In genomic region chr4:185839770-185840169, GRCh38 we compare ENCODE assay signal across 10 cellular contexts. TPM values are rescaled to one million over a fixed set of nuclear protein-coding genes. Genes with fewer than 3 reads are reported as not detected.
DNase-seq lines count a peak whose midpoint lies in the region; ATAC-seq and TF ChIP-seq lines count a peak whose summit lies in the region.
"Had no signal": no experiment of that assay in that cellular context is flagged by ENCODE, and none has a peak within 500 bp of the region (broad histone marks: within the 10 kb centered on the region; RNA-seq: fewer than 3 reads in every experiment).

No MANE protein-coding gene starts in this region.

- H3K9me3 ChIP-seq in AG04450 (ENCODE audit: control insufficient read depth, insufficient read depth, low read length) (peaks cover 4% of the 10 kb centered on the region; the same call in 1 of the 2 replicates), adipocyte (ENCODE audit: control insufficient read depth, low read length) (no peaks in the 10 kb centered on the region), left ventricle myocardium inferior (replicated peaks) (no peaks in the 10 kb centered on the region), prostate gland (no peaks in the 10 kb centered on the region)

- no peak overlapping the region for H3K4me3 ChIP-seq in AG04450 (ENCODE audit: low read depth, low read length)
- H3K4me3 ChIP-seq in adipocyte (ENCODE audit: low read length), result peak overlapping the region; percentile 59
- H3K4me3 ChIP-seq in left ventricle myocardium inferior, result no peak overlapping the region
- no peak overlapping the region for H3K4me3 ChIP-seq in prostate gland

- intact Hi-C loops in left ventricle myocardium inferior (cut with micrococcal nuclease) (no loop called here), prostate gland (cut with DNase I) (no loop called here)

- WGBS in prostate gland, result 67% methylated on average over 6 of the region's 6 CpGs

- no peaks in the 10 kb centered on the region for H3K36me3 ChIP-seq in adipocyte (ENCODE audit: control insufficient read depth, insufficient read depth, low read length, severe bottlenecking)
- no peaks in the 10 kb centered on the region for H3K36me3 ChIP-seq in left ventricle myocardium inferior
- H3K36me3 ChIP-seq in prostate gland, result no peaks in the 10 kb centered on the region
- H3K36me3 ChIP-seq: WERI-Rb-1 had no signal

- H3K27me3 ChIP-seq in AG04450 (ENCODE audit: control insufficient read depth, insufficient read depth, low read length) (no peaks in the 10 kb centered on the region), adipocyte (replicated peaks; ENCODE audit: control insufficient read depth, insufficient read depth, low read length) (no peaks in the 10 kb centered on the region), left ventricle myocardium inferior (ENCODE audit: low read depth) (no peaks in the 10 kb centered on the region), prostate gland (replicated peaks; ENCODE audit: insufficient read depth) (no peaks in the 10 kb centered on the region)

- TF ChIP-seq CTCF in AG04450 (IDR thresholded peaks at IDR 0.05; ENCODE audit: low read depth, low read length) (no peak), left ventricle myocardium inferior (IDR thresholded peaks at IDR 0.05; ENCODE audit: borderline replicate concordance) (no peak), prostate gland (IDR thresholded peaks at IDR 0.05) (no peak)

- no peak for ATAC-seq in HG03342 (IDR thresholded peaks at IDR 0.05; ENCODE audit: unreplicated experiment)

- no peak for TF ChIP-seq POLR2A in prostate gland (IDR thresholded peaks at IDR 0.05)

- H3K9ac ChIP-seq in adipocyte (ENCODE audit: low read length), result peak overlapping the region; percentile 82

- CTCF ChIA-PET in AG04450 (lab: Charles Lee), result no interaction called here

- POLR2A ChIA-PET in AG04450 (lab: Yijun Ruan, JAX), result interaction anchor here (0.5 to 1.4 kb wide), 2 partner anchors 46 to 412 kb away, joined by 3 read pairs; no protein-coding TSS in a partner anchor

- peaks cover 47% of the 10 kb centered on the region for H3K4me1 ChIP-seq in adipocyte (ENCODE audit: control insufficient read depth, insufficient read depth, low read length)
- peaks cover 44% of the 10 kb centered on the region for H3K4me1 ChIP-seq in left ventricle myocardium inferior
- H3K4me1 ChIP-seq in prostate gland (replicated peaks), result peaks cover 11% of the 10 kb centered on the region

- H3K27ac ChIP-seq in AG04450 (ENCODE audit: low read depth, low read length), result peak overlapping the region; percentile 82
- peak overlapping the region; percentile 88 for H3K27ac ChIP-seq in left ventricle myocardium inferior (replicated peaks)
- H3K27ac ChIP-seq in prostate gland, result peak overlapping the region; percentile 9 to 52
- H3K27ac ChIP-seq: WERI-Rb-1 had no signal

- no peak for DNase-seq in AG04450 (ENCODE audit: low read depth, low spot score)
- DNase-seq in adipocyte (ENCODE audit: low read depth), result no peak
- no peak for DNase-seq in left ventricle myocardium inferior
- DNase-seq in prostate gland (ENCODE audit: low spot score), result no peak
- no peak for DNase-seq in NAMALWA (ENCODE audit: low spot score)
- no peak for DNase-seq in mesenteric fat pad (ENCODE audit: low spot score)
- no peak for DNase-seq in T-helper 2 cell
- DNase-seq: NCI-H1105, WERI-Rb-1 had no signal

RNA-seq across cellular contexts. Expression of gene SORBS2, which starts 27.8 kb away (rescaled TPM):
- not detected in 2 replicates for polyA plus RNA-seq in AG04450 (2011; rRNA removed)
- not detected in 2 replicates for polyA minus RNA-seq in AG04450 (2011; rRNA and poly(A)+ RNA removed)
- total RNA-seq in left ventricle myocardium inferior (1,282 TPM), prostate gland (100 to 1,000 TPM; 175 to 242 TPM), mesenteric fat pad (17.5 TPM)

Comparison
In these comparisons a context has a peak if more than half of its experiments do, and no peak if none do; other contexts are left out.
1. H3K27ac ChIP-seq: peak in every context shown above with its lines; median percentile 88 in left ventricle myocardium inferior; 82 in AG04450; 30 in prostate gland.